Comparison of ENCODE assay signal across 21 cellular contexts in genomic region chr17:50283714-50284432, GRCh38. TPM values are rescaled to one million over a fixed set of nuclear protein-coding genes. Genes with fewer than 3 reads are reported as not detected.
DNase-seq lines count a peak whose midpoint lies in the region; ATAC-seq, FAIRE-seq and TF ChIP-seq lines count a peak whose summit lies in the region.
"Had no signal": no experiment of that assay in that cellular context is flagged by ENCODE, and none has a peak within 500 bp of the region (broad histone marks: within the 10 kb centered on the region; RNA-seq: fewer than 3 reads in every experiment).

No MANE protein-coding gene starts in this region.

- RAD21 ChIA-PET in GM12878 (lab: Charles Lee; ENCODE audit: unreplicated experiment): no interaction called here

- H3K27ac Mint-ChIP-seq in natural killer cell treated with Interleukin-12 subunit alpha and Interleukin-12 subunit beta and Interleukin-15 and Interleukin-18, amount 100 ng/mL, for 72 hours: peak overlapping the region; percentile 0 to 3
- H3K27ac Mint-ChIP-seq in natural killer cell: no peak overlapping the region
- H3K27ac Mint-ChIP-seq: activated B cell treated with CpG ODN at 0.5 μM for 24 hours had no signal

- H3K9me3 Mint-ChIP-seq in natural killer cell treated with Interleukin-12 subunit alpha and Interleukin-12 subunit beta and Interleukin-15 and Interleukin-18, amount 100 ng/mL, for 72 hours: no peaks in the 10 kb centered on the region
- no peaks in the 10 kb centered on the region for H3K9me3 Mint-ChIP-seq in natural killer cell
- H3K9me3 Mint-ChIP-seq: activated B cell treated with CpG ODN at 0.5 μM for 24 hours had no signal

- no peak overlapping the region for H2BK15ac ChIP-seq in mesendoderm (replicated peaks; ENCODE audit: low read depth)

- H3K4me1 ChIP-seq in GM12878 (ENCODE audit: control insufficient read depth, insufficient read depth, low read length) (peaks cover 32% of the 10 kb centered on the region), mesendoderm (ENCODE audit: control insufficient read depth, low read depth, low read length) (peaks cover 9% of the 10 kb centered on the region)
- H3K4me1 ChIP-seq: adrenal gland had no signal

- no peak for TF ChIP-seq RAD21 in GM12878 (IDR thresholded peaks at IDR 0.05; ENCODE audit: insufficient read depth, low read depth, low read length)

- no peaks in the 10 kb centered on the region; the same call in 1 of the 3 replicates for H3K9me3 ChIP-seq in GM12878 (replicated peaks; ENCODE audit: control insufficient read depth, insufficient read depth, low read length)
- H3K9me3 ChIP-seq: adrenal gland, heart left ventricle, suprapubic skin had no signal

- no peak for DNase-seq in natural killer cell treated with Interleukin-12 subunit alpha and Interleukin-12 subunit beta and Interleukin-15 and Interleukin-18, amount 100 ng/mL, for 72 hours (ENCODE audit: low spot score)
- DNase-seq in natural killer cell: no peak
- no peak for DNase-seq in GM12878 (ENCODE audit: low read depth, low spot score)
- DNase-seq in mesendoderm: no peak
- no peak for DNase-seq in NCI-H774 (lab: John Stamatoyannopoulos, UW)
- no peak for DNase-seq in hepatic stellate cell (ENCODE audit: low spot score)
- DNase-seq in activated CD8-positive, alpha-beta memory T cell treated with anti-CD3 and anti-CD28 coated beads, Interleukin-2, amount 50 U/mL, for 4 hours: no peak
- DNase-seq: activated B cell treated with CpG ODN at 0.5 μM for 24 hours, adrenal gland, brain microvascular endothelial cell, EL, heart left ventricle, left colon, NCI-H1048, NCI-H2029, NCI-H226 had no signal

- no peaks in the 10 kb centered on the region for H3K27me3 ChIP-seq in GM12878 (replicated peaks in 1 of 2; ENCODE audit: control insufficient read depth in 2 of 2, insufficient read depth in 2 of 2, low read length in 1 of 2)
- H3K27me3 ChIP-seq in mesendoderm (ENCODE audit: insufficient read depth, low read length, poor library complexity): no peaks in the 10 kb centered on the region
- H3K27me3 ChIP-seq: brain microvascular endothelial cell, heart left ventricle had no signal

- H3K4me1 Mint-ChIP-seq in natural killer cell treated with Interleukin-12 subunit alpha and Interleukin-12 subunit beta and Interleukin-15 and Interleukin-18, amount 100 ng/mL, for 72 hours (ENCODE audit: low read depth in 2 of 2): peaks cover 19 to 28% of the 10 kb centered on the region in 2 donors
- H3K4me1 Mint-ChIP-seq in natural killer cell: no peaks in the 10 kb centered on the region
- H3K4me1 Mint-ChIP-seq: activated B cell treated with CpG ODN at 0.5 μM for 24 hours had no signal

- CTCF ChIA-PET in GM12878 (lab: Yijun Ruan, JAX): interaction anchor here (0.8 to 19.2 kb wide), 3 partner anchors 10 to 122 kb away, joined by 3 to 298 read pairs (median 17); partner anchors contain the start of gene COL1A1

- H4K5ac ChIP-seq in mesendoderm (ENCODE audit: low read length): no peak overlapping the region

- POLR2A ChIA-PET in GM12878 (lab: Charles Lee): interaction anchor here (0.7 kb wide), 1 partner anchor 9 kb away, joined by 5 read pairs; no protein-coding TSS in a partner anchor

- no peak overlapping the region for H3K4ac ChIP-seq in mesendoderm (ENCODE audit: low read depth, low read length)

- no TSS peak for BruUV-seq in GM12878 (replicated peaks; lab: Mats Ljungman, UMichigan)

- TF ChIP-seq CTCF in natural killer cell (IDR thresholded peaks at IDR 0.05) (no peak), GM12878 (IDR thresholded peaks at IDR 0.05 in 2 of 3, conservative IDR thresholded peaks at IDR 0.05 in 1 of 3; ENCODE audit: control insufficient read depth in 2 of 3, extremely low read depth in 1 of 3, insufficient read depth in 1 of 3, low read depth in 3 of 3, low read length in 3 of 3) (no peak)

- intact Hi-C loops in natural killer cell (cut with micrococcal nuclease): no loop called here
- intact Hi-C loops in GM12878 (cut with micrococcal nuclease; ENCODE audit: unreplicated experiment): no loop called here

- peak overlapping the region; percentile 58 for H2AK5ac ChIP-seq in mesendoderm (ENCODE audit: low read length)

- H3K4me3 Mint-ChIP-seq in natural killer cell treated with Interleukin-12 subunit alpha and Interleukin-12 subunit beta and Interleukin-15 and Interleukin-18, amount 100 ng/mL, for 72 hours: peak overlapping the region; percentile 54
- H3K4me3 Mint-ChIP-seq in natural killer cell: no peak overlapping the region
- H3K4me3 Mint-ChIP-seq: activated B cell treated with CpG ODN at 0.5 μM for 24 hours had no signal

- no peak overlapping the region for H2BK5ac ChIP-seq in mesendoderm (ENCODE audit: low read length)

- no peaks in the 10 kb centered on the region for H3K36me3 ChIP-seq in GM12878 (ENCODE audit: control insufficient read depth in 2 of 2, insufficient read depth in 2 of 2, low read length in 1 of 2)
- H3K36me3 ChIP-seq in mesendoderm (ENCODE audit: control insufficient read depth, insufficient read depth, low read length): no peaks in the 10 kb centered on the region
- H3K36me3 ChIP-seq: adrenal gland, heart left ventricle, suprapubic skin had no signal

- SMC1A ChIA-PET in GM12878 (lab: Charles Lee; ENCODE audit: uncharacterized antibody, unreplicated experiment): interaction anchor here (1.3 to 1.7 kb wide), 2 partner anchors 26 to 79 kb away, joined by 3 to 5 read pairs; no protein-coding TSS in a partner anchor

- H3K27ac ChIP-seq in GM12878 (ENCODE audit: control insufficient read depth, insufficient read depth) (no peak overlapping the region), mesendoderm (ENCODE audit: low read depth, low read length) (no peak overlapping the region)
- H3K27ac ChIP-seq: adrenal gland, brain microvascular endothelial cell, heart left ventricle, suprapubic skin had no signal

- H3K9ac ChIP-seq in GM12878 (ENCODE audit: control insufficient read depth, insufficient read depth, low read length) (no peak overlapping the region; the same call in 1 of the 2 replicates), mesendoderm (ENCODE audit: low read length) (no peak overlapping the region)

- no peak for ATAC-seq in natural killer cell treated with Interleukin-12 subunit alpha and Interleukin-12 subunit beta and Interleukin-15 and Interleukin-18, amount 100 ng/mL, for 72 hours
- ATAC-seq in natural killer cell (no peak), GM12878 (no peak), GM18868 (IDR thresholded peaks at IDR 0.05; ENCODE audit: unreplicated experiment) (no peak)
- ATAC-seq: heart left ventricle, left colon, Right ventricle myocardium inferior had no signal

- no peak overlapping the region for H2AFZ ChIP-seq in GM12878 (ENCODE audit: control insufficient read depth, low read depth, low read length)

- TF ChIP-seq POLR2A in GM12878 (IDR thresholded peaks at IDR 0.05; ENCODE audit: low read depth, low read length): no peak

- no peak overlapping the region for H3K18ac ChIP-seq in mesendoderm (ENCODE audit: low read length)

- no peaks in the 10 kb centered on the region for H3K79me1 ChIP-seq in mesendoderm (ENCODE audit: low read length)

- in situ Hi-C loops in GM12878 (cut with MboI): no loop called here

- FAIRE-seq in GM12878 (lab: Jason Lieb, UNC): no peak
- FAIRE-seq: urothelium cell line had no signal

- H4K8ac ChIP-seq in mesendoderm (ENCODE audit: low read depth, low read length): no peak overlapping the region

- H3K4me3 ChIP-seq in GM12878 (no peak overlapping the region), mesendoderm (ENCODE audit: low read length) (no peak overlapping the region)
- H3K4me3 ChIP-seq: adrenal gland, heart left ventricle, suprapubic skin had no signal

- peak overlapping the region; percentile 42 for H3K56ac ChIP-seq in mesendoderm (ENCODE audit: low read length)

- H4K20me1 ChIP-seq in GM12878 (ENCODE audit: control insufficient read depth, insufficient read depth): no peaks in the 10 kb centered on the region

- 80% methylated on average over 14 of the region's 14 CpGs for WGBS in GM12878 (ENCODE audit: insufficient coverage, insufficient replicate concordance, low lambda C conversion rate, missing lambda C conversion rate)
- no CpG with 5 or more reads among the region's 14 CpGs for WGBS in mesendoderm (ENCODE audit: extremely low coverage, insufficient coverage, low lambda C conversion rate)

- H3K27me3 Mint-ChIP-seq in natural killer cell treated with Interleukin-12 subunit alpha and Interleukin-12 subunit beta and Interleukin-15 and Interleukin-18, amount 100 ng/mL, for 72 hours: peaks cover 26 to 41% of the 10 kb centered on the region in 2 donors
- peaks cover 17 to 19% of the 10 kb centered on the region in 2 donors for H3K27me3 Mint-ChIP-seq in natural killer cell (ENCODE audit: low read depth in 2 of 2)

- H3K36me3 Mint-ChIP-seq in natural killer cell treated with Interleukin-12 subunit alpha and Interleukin-12 subunit beta and Interleukin-15 and Interleukin-18, amount 100 ng/mL, for 72 hours: peaks cover 4% of the 10 kb centered on the region
- H3K36me3 Mint-ChIP-seq in natural killer cell: no peaks in the 10 kb centered on the region

- H3K4me2 ChIP-seq in GM12878 (ENCODE audit: control insufficient read depth, insufficient read depth): peak overlapping the region; percentile 39; the same call in 1 of the 2 replicates
- no peak overlapping the region for H3K4me2 ChIP-seq in mesendoderm (ENCODE audit: low read length)

- H3K79me2 ChIP-seq in GM12878 (ENCODE audit: control insufficient read depth, insufficient read depth, low read length): no peaks in the 10 kb centered on the region
- H3K79me2 ChIP-seq in mesendoderm (ENCODE audit: control insufficient read depth, insufficient read depth, low read length): no peaks in the 10 kb centered on the region

- H3K23ac ChIP-seq in mesendoderm (ENCODE audit: low read length): no peak overlapping the region

- no peak overlapping the region for H2BK120ac ChIP-seq in mesendoderm (ENCODE audit: low read depth, low read length)

- TF ChIP-seq EP300 in GM12878 (IDR thresholded peaks at IDR 0.05; ENCODE audit: borderline replicate concordance in 1 of 2, control insufficient read depth in 1 of 2, low read depth in 2 of 2, low read length in 2 of 2): no peak

RNA-seq across cellular contexts. Expression of gene TMEM92, which starts 9.6 kb away (rescaled TPM):
- not detected for total RNA-seq in natural killer cell treated with Interleukin-12 subunit alpha and Interleukin-12 subunit beta and Interleukin-15 and Interleukin-18, amount 100 ng/mL, for 72 hours
- total RNA-seq in natural killer cell (not detected), GM12878 (2014; rRNA removed) (0.05 and 0.73 TPM in 2 replicates), GM12878 (2014; rRNA removed; fragmentation: Illumina TruSeq; extraction: Trizol) (0.14 and 0.27 TPM in 2 replicates), GM12878 (2021) (0.21 and 0.27 TPM in 2 replicates)
- not detected in 2 replicates for total RNA-seq in GM12878 (2013; cell fraction: nucleolus; rRNA removed)
- polyA plus RNA-seq in GM12878 (2011; ENCODE audit: low read depth): not detected
- polyA plus RNA-seq in GM12878 (2011; rRNA removed) (0.82 and 1.2 TPM in 2 replicates), GM12878 (2014; fragmentation: Illumina TruSeq; extraction: Trizol) (0.37 and 0.40 TPM in 2 replicates), GM12878 (2014; fragmentation: Nextera tagmentation; extraction: Ambion mirVana) (under 1 TPM; 0.16 to 0.22 TPM), GM12878 (2014; rRNA removed) (0.27 and 0.79 TPM in 2 replicates), GM12878 (2016; fragmentation: Nextera tagmentation; extraction: Ambion mirVana) (under 1 TPM; 0.11 to 0.56 TPM)
- 2.3 and 3.7 TPM in 2 replicates for polyA plus RNA-seq in GM12878 (2011; cell fraction: cytosol; rRNA removed)
- 1.3 and 2.1 TPM in 2 replicates for polyA plus RNA-seq in GM12878 (2011; cell fraction: nucleus; rRNA removed)
- polyA plus RNA-seq in GM12878 (2012): 0.28 TPM in 1 of 2 replicates, not detected in the other
- polyA minus RNA-seq in GM12878 (2011; rRNA and poly(A)+ RNA removed): 0.95 and 2.5 TPM in 2 replicates
- 0.62 and 5.1 TPM in 2 replicates for polyA minus RNA-seq in GM12878 (2011; cell fraction: cytosol; rRNA and poly(A)+ RNA removed)
- 0.67 and 1.2 TPM in 2 replicates for polyA minus RNA-seq in GM12878 (2011; cell fraction: nucleus; rRNA and poly(A)+ RNA removed)
- polyA plus RNA-seq in mesendoderm (2013, experiment 1 of 2): 11.5 TPM
- polyA plus RNA-seq in mesendoderm (2013, experiment 2 of 2): 10.9 TPM
- total RNA-seq: activated B cell treated with CpG ODN at 0.5 μM for 24 hours, adrenal gland, fibroblast of villous mesenchyme, heart left ventricle, Right ventricle myocardium inferior had no signal

Comparison
In these comparisons a context has a peak if more than half of its experiments do, and no peak if none do; other contexts are left out.
1. H3K27ac Mint-ChIP-seq: peak in natural killer cell treated with Interleukin-12 subunit alpha and Interleukin-12 subunit beta and Interleukin-15 and Interleukin-18, amount 100 ng/mL, for 72 hours (2 of 2); none in natural killer cell (0 of 2).